8 cellular contexts compared by ENCODE assay signal in genomic region chr10:14478639-14479038, GRCh38.
A peak's percentile ranks its signal among the peaks of the same experiment; 100 is the strongest.
DNase-seq lines count a peak whose midpoint lies in the region; ATAC-seq and TF ChIP-seq lines count a peak whose summit lies in the region.

No MANE protein-coding gene starts in this region.

- H4K20me1 ChIP-seq in GM23248 (ENCODE audit: insufficient read depth) = no peaks in the 10 kb centered on the region

- DNase-seq in Ammon's horn (ENCODE audit: low spot score) (peak; percentile 91), GM23248 (peak; percentile 78), NCI-H748 treated with DMSO at 0.1 percent for 48 hours (lab: John Stamatoyannopoulos, UW) (peak; percentile 33), cerebellar cortex (ENCODE audit: low spot score) (peak; percentile 92), left lobe of liver (ENCODE audit: low spot score) (peak; percentile 45), type B pancreatic cell (ENCODE audit: extremely low spot score, unreplicated experiment) (no peak)

- peak; percentile 79 for ATAC-seq in left lobe of liver
- no peak for ATAC-seq in HG03469 (IDR thresholded peaks at IDR 0.05; ENCODE audit: unreplicated experiment)
- no peak for ATAC-seq in GM21529 (IDR thresholded peaks at IDR 0.05; ENCODE audit: unreplicated experiment)

- in situ Hi-C loops in GM23248 (cut with MboI) = loop anchor here (10.0 kb wide), 2 partner anchors 284 to 684 kb away; no protein-coding TSS in a partner anchor

- 2 to 4% methylated on average over 2 of the region's 2 CpGs for WGBS in GM23248 (ENCODE audit: low coverage in 1 of 2, low lambda C conversion rate in 2 of 2, missing lambda C conversion rate in 2 of 2), 2 experiments

- peaks cover 18% of the 10 kb centered on the region for H3K27me3 Mint-ChIP-seq in type B pancreatic cell

- H3K4me3 Mint-ChIP-seq in type B pancreatic cell = no peak overlapping the region

- H2AFZ ChIP-seq in GM23248 = no peak overlapping the region

- peaks cover 38% of the 10 kb centered on the region for H3K27me3 ChIP-seq in GM23248 (replicated peaks; ENCODE audit: insufficient read depth)

- no peak overlapping the region for H3K4me2 ChIP-seq in GM23248 (ENCODE audit: unreplicated experiment)

- H3K4me1 ChIP-seq in GM23248 (ENCODE audit: insufficient read depth) = peaks cover 12% of the 10 kb centered on the region

- H3K9me3 Mint-ChIP-seq in type B pancreatic cell = no peaks in the 10 kb centered on the region

- peak overlapping the region; percentile 58 for H3K27ac Mint-ChIP-seq in type B pancreatic cell

- H3K9me3 ChIP-seq in GM23248 (ENCODE audit: low read depth) = no peaks in the 10 kb centered on the region

- H3K27ac ChIP-seq in GM23248 = no peak overlapping the region

- H3K79me2 ChIP-seq in GM23248 (ENCODE audit: insufficient read depth) = no peaks in the 10 kb centered on the region

- no peaks in the 10 kb centered on the region for H3K36me3 Mint-ChIP-seq in type B pancreatic cell

- peaks cover 11% of the 10 kb centered on the region for H3K4me1 Mint-ChIP-seq in type B pancreatic cell (ENCODE audit: unreplicated experiment)

- TF ChIP-seq CTCF in type B pancreatic cell (conservative IDR thresholded peaks at IDR 0.05) = peak; percentile 80

- no peak overlapping the region for H3K9ac ChIP-seq in GM23248

- H3K9me2 ChIP-seq in GM23248 (ENCODE audit: insufficient read depth) = no peaks in the 10 kb centered on the region

- H3K4me3 ChIP-seq in GM23248 = no peak overlapping the region

- no peaks in the 10 kb centered on the region for H3K36me3 ChIP-seq in GM23248 (ENCODE audit: low read depth)

- peaks cover 14% of the 10 kb centered on the region; the same call in 1 of the 2 replicates for H3F3A ChIP-seq in GM23248 (ENCODE audit: insufficient read depth)
